ENCODE assay signal across 27 cellular contexts in genomic region chr15:94265009-94265408, GRCh38. TPM values are rescaled to one million over a fixed set of nuclear protein-coding genes. Genes with fewer than 3 reads are reported as not detected.
DNase-seq lines count a peak whose midpoint lies in the region; ATAC-seq, FAIRE-seq and TF ChIP-seq lines count a peak whose summit lies in the region.
"Had no signal": no experiment of that assay in that cellular context is flagged by ENCODE, and none has a peak within 500 bp of the region (broad histone marks: within the 10 kb centered on the region; RNA-seq: fewer than 3 reads in every experiment).

No MANE protein-coding gene starts in this region.

- no peaks in the 10 kb centered on the region for H3K9me3 Mint-ChIP-seq in activated T-cell treated with anti-CD3 and anti-CD28 coated beads, Interleukin-2, amount 50 U/mL, for 4 hours
- H3K9me3 Mint-ChIP-seq: activated T-helper 2 cell treated with anti-CD3 and anti-CD28 coated beads, Interferon-gamma antibody, Interleukin-2, Interleukin-4, amounts not matched to agents 10 μg/mL and 5 μg/mL and 100 μg/mL, durations not matched to agents 14 hours and 24 hours and 36 hours had no signal

- TF ChIP-seq POLR2A in esophagus muscularis mucosa (IDR thresholded peaks at IDR 0.05; ENCODE audit: low read depth): no peak
- TF ChIP-seq POLR2A in lower leg skin (IDR thresholded peaks at IDR 0.05): no peak

- ATAC-seq in activated T-cell treated with anti-CD3 and anti-CD28 coated beads, Interleukin-2, amount 50 U/mL, for 4 hours: no peak
- ATAC-seq: psoas muscle had no signal

- intact Hi-C loops in esophagus muscularis mucosa (cut with DNase I) (no loop called here), lower leg skin (cut with DNase I; ENCODE audit: low total_unique reads) (no loop called here), ascending aorta (cut with DNase I) (no loop called here)

- H3K27me3 ChIP-seq in keratinocyte (ENCODE audit: control insufficient read depth, extremely low read depth, insufficient read depth, low read length) (no peaks in the 10 kb centered on the region), esophagus muscularis mucosa (no peaks in the 10 kb centered on the region), ascending aorta (no peaks in the 10 kb centered on the region)
- H3K27me3 ChIP-seq: adrenal gland, tibial nerve had no signal

- no peaks in the 10 kb centered on the region for H3K27me3 Mint-ChIP-seq in activated T-cell treated with anti-CD3 and anti-CD28 coated beads, Interleukin-2, amount 50 U/mL, for 4 hours (ENCODE audit: low read depth)
- H3K27me3 Mint-ChIP-seq: activated CD4-positive, alpha-beta T cell treated with anti-CD3 and anti-CD28 coated beads, Interleukin-2, amount 10 ng/mL, durations not matched to agents 7 days and 5 days; stimulated activated naive CD8-positive, alpha-beta T cell treated with anti-CD3 and anti-CD28 coated beads, Interleukin-15, Interleukin-2, amounts not matched to agents 100 ng/mL and 50 ng/mL, for 24 hours had no signal

- H2AFZ ChIP-seq in keratinocyte (ENCODE audit: control insufficient read depth, low read length): no peak overlapping the region

- TF ChIP-seq CTCF in C4-2B (conservative IDR thresholded peaks at IDR 0.05): no peak
- TF ChIP-seq CTCF in keratinocyte (optimal IDR thresholded peaks at IDR 0.05 in 1 of 3, IDR thresholded peaks at IDR 0.05 in 1 of 3, conservative IDR thresholded peaks at IDR 0.05 in 1 of 3; ENCODE audit: extremely low read depth in 1 of 3, insufficient read depth in 2 of 3, low read length in 3 of 3): no peak
- no peak for TF ChIP-seq CTCF in esophagus muscularis mucosa (IDR thresholded peaks at IDR 0.05)
- no peak for TF ChIP-seq CTCF in lower leg skin (IDR thresholded peaks at IDR 0.05)
- TF ChIP-seq CTCF in ascending aorta (IDR thresholded peaks at IDR 0.05): no peak

- dilution Hi-C loops in keratinocyte (cut with MboI; ENCODE audit: extremely low pct_ligation_motif_present, low sequenced_read_pairs): no loop called here

- peak; percentile 76 for FAIRE-seq in keratinocyte (lab: Jason Lieb, UNC)

- no peak for TF ChIP-seq EP300 in esophagus muscularis mucosa (IDR thresholded peaks at IDR 0.05)

- WGBS in esophagus muscularis mucosa: 86% methylated on average over 4 of the region's 4 CpGs
- WGBS in lower leg skin, 2 donors: 72 to 79% methylated on average over 4 of the region's 4 CpGs

- H3K9ac ChIP-seq in keratinocyte (ENCODE audit: control insufficient read depth, extremely low read depth, insufficient read depth, low read length): no peak overlapping the region
- H3K9ac ChIP-seq: KMS-11 had no signal

- H3K36me3 ChIP-seq in keratinocyte (ENCODE audit: control insufficient read depth in 2 of 2, extremely low read depth in 1 of 2, insufficient read depth in 2 of 2, low read length in 2 of 2) (no peaks in the 10 kb centered on the region), esophagus muscularis mucosa (no peaks in the 10 kb centered on the region), ascending aorta (no peaks in the 10 kb centered on the region)
- H3K36me3 ChIP-seq: adrenal gland, tibial nerve had no signal

- H3K36me3 Mint-ChIP-seq in activated T-cell treated with anti-CD3 and anti-CD28 coated beads, Interleukin-2, amount 50 U/mL, for 4 hours (ENCODE audit: insufficient read depth): peaks cover 14% of the 10 kb centered on the region

- H3K27ac ChIP-seq in C4-2B: peak overlapping the region; percentile 92
- H3K27ac ChIP-seq in keratinocyte (ENCODE audit: control insufficient read depth, insufficient read depth, low read length): no peak overlapping the region
- no peak overlapping the region for H3K27ac ChIP-seq in esophagus muscularis mucosa (replicated peaks in 1 of 4)
- no peak overlapping the region for H3K27ac ChIP-seq in ascending aorta
- H3K27ac ChIP-seq: adrenal gland, dorsolateral prefrontal cortex, KMS-11, psoas muscle, tibial nerve had no signal

- H3K4me2 ChIP-seq in keratinocyte (ENCODE audit: control insufficient read depth, extremely low read depth, insufficient read depth, low read depth, low read length): peak overlapping the region; percentile 30
- H3K4me2 ChIP-seq: KMS-11 had no signal

- no peak overlapping the region for H3K4me3 Mint-ChIP-seq in activated T-cell treated with anti-CD3 and anti-CD28 coated beads, Interleukin-2, amount 50 U/mL, for 4 hours
- H3K4me3 Mint-ChIP-seq: activated CD4-positive, alpha-beta T cell treated with anti-CD3 and anti-CD28 coated beads, Interleukin-2, amount 10 ng/mL, durations not matched to agents 7 days and 5 days; nephron progenitor cell; stimulated activated naive CD8-positive, alpha-beta T cell treated with anti-CD3 and anti-CD28 coated beads, Interleukin-15, Interleukin-2, amounts not matched to agents 100 ng/mL and 50 ng/mL, for 24 hours had no signal

- no peaks in the 10 kb centered on the region for H4K20me1 ChIP-seq in keratinocyte (ENCODE audit: control insufficient read depth, extremely low read depth, insufficient read depth, low read length)

- H3K9me3 ChIP-seq in keratinocyte (ENCODE audit: control insufficient read depth, low read depth, low read length): no peaks in the 10 kb centered on the region
- no peaks in the 10 kb centered on the region for H3K9me3 ChIP-seq in esophagus muscularis mucosa
- H3K9me3 ChIP-seq in ascending aorta: no peaks in the 10 kb centered on the region
- H3K9me3 ChIP-seq: adrenal gland, psoas muscle, tibial nerve had no signal

- H3K79me2 ChIP-seq in keratinocyte (ENCODE audit: control insufficient read depth, insufficient read depth, low read length): peaks cover 17% of the 10 kb centered on the region

- DNase-seq in M059J (ENCODE audit: low read depth) (peak; percentile 7), amniotic epithelial cell (ENCODE audit: low read depth) (peak; percentile 76), keratinocyte (ENCODE audit: low read depth, low spot score) (peak; percentile 15), esophagus muscularis mucosa (ENCODE audit: extremely low spot score) (no peak), lower leg skin (ENCODE audit: low spot score in 2 of 2) (no peak), ascending aorta (ENCODE audit: low spot score in 2 of 2) (no peak)
- DNase-seq in activated T-cell treated with anti-CD3 and anti-CD28 coated beads, Interleukin-2, amount 50 U/mL, for 4 hours: no peak
- DNase-seq: ACHN; activated CD4-positive, alpha-beta T cell treated with anti-CD3 and anti-CD28 coated beads, Interleukin-2, amount 10 ng/mL, durations not matched to agents 7 days and 5 days; C1 segment of cervical spinal cord; caudate nucleus; dorsolateral prefrontal cortex; GF-D8; NCI-H1105 treated with DMSO at 0.1 percent for 48 hours; NCI-H524 treated with DMSO at 0.1 percent for 48 hours; nephron progenitor cell; psoas muscle; Right ventricle myocardium superior; small intestine; stimulated activated CD4-positive, alpha-beta T cell treated with anti-CD3 and anti-CD28 coated beads, Interleukin-2, amount 100 ng/mL, for 48 hours; SW 1271 had no signal

- H3K4me3 ChIP-seq in keratinocyte (ENCODE audit: control insufficient read depth in 2 of 3, extremely low read depth in 1 of 3, insufficient read depth in 2 of 3, low read depth in 1 of 3, low read length in 3 of 3) (no peak overlapping the region), esophagus muscularis mucosa (no peak overlapping the region), lower leg skin (ENCODE audit: low read depth, poor library complexity, severe bottlenecking) (no peak overlapping the region), ascending aorta (no peak overlapping the region)
- H3K4me3 ChIP-seq: adrenal gland, dorsolateral prefrontal cortex, psoas muscle, tibial nerve had no signal

- H3K4me1 Mint-ChIP-seq in activated T-cell treated with anti-CD3 and anti-CD28 coated beads, Interleukin-2, amount 50 U/mL, for 4 hours (ENCODE audit: low read depth): peaks cover 32% of the 10 kb centered on the region

- no peaks in the 10 kb centered on the region for H3K9me1 ChIP-seq in keratinocyte (ENCODE audit: control insufficient read depth, extremely low read depth, insufficient read depth, low read length)

- H3K4me1 ChIP-seq in keratinocyte (ENCODE audit: control insufficient read depth, extremely low read depth, insufficient read depth, low read length) (peaks cover 11% of the 10 kb centered on the region), esophagus muscularis mucosa (peaks cover 0 to 6% (median 2%) of the 10 kb centered on the region in 4 donors), ascending aorta (no peaks in the 10 kb centered on the region)
- H3K4me1 ChIP-seq: adrenal gland, psoas muscle, tibial nerve had no signal

RNA-seq across cellular contexts. Expression of gene MCTP2, which starts 33.6 kb away (rescaled TPM):
- total RNA-seq in M059J (2014; rRNA removed; shearing (Covaris generic)): 0.30 and 0.91 TPM in 2 replicates
- polyA plus RNA-seq in keratinocyte: 21.2 to 22.4 TPM (median 22.0 TPM) in 3 replicates
- 6.9 TPM for polyA plus RNA-seq in keratinocyte (2011; ENCODE audit: low read depth)
- 12.4 and 15.5 TPM in 2 replicates for polyA plus RNA-seq in keratinocyte (2011; cell fraction: cytosol; rRNA removed)
- 46.6 and 49.7 TPM in 2 replicates for polyA plus RNA-seq in keratinocyte (2011; cell fraction: nucleus; rRNA removed)
- polyA plus RNA-seq in keratinocyte (2012; ENCODE audit: low replicate concordance): 6.9 and 8.9 TPM in 2 replicates
- polyA minus RNA-seq in keratinocyte: 27.5 to 59.2 TPM (median 50.0 TPM) in 3 replicates
- 22.1 TPM for polyA minus RNA-seq in keratinocyte (2011; cell fraction: cytosol; rRNA and poly(A)+ RNA removed)
- polyA minus RNA-seq in keratinocyte (2011; cell fraction: nucleus; rRNA and poly(A)+ RNA removed): 39.6 and 63.1 TPM in 2 replicates
- total RNA-seq in esophagus muscularis mucosa (10 to 100 TPM in 1 of 4 donors, 1 to 10 TPM in 3; 2.4 to 14.6 (median 4.4) TPM), lower leg skin (10 to 100 TPM; 18.9 to 24.1 (median 20.4) TPM), ascending aorta (25.5 TPM)
- total RNA-seq in activated T-cell treated with anti-CD3 and anti-CD28 coated beads, Interleukin-2, amount 50 U/mL, for 4 hours: 10 to 100 TPM in 2 of 3 donors, 1 to 10 TPM in 1; 9.5 to 18.1 (median 14.2) TPM

Comparison
In these comparisons a context has a peak if more than half of its experiments do, and no peak if none do; other contexts are left out.
1. DNase-seq: peak in M059J (single experiment), amniotic epithelial cell (single experiment) and keratinocyte (single experiment); none in esophagus muscularis mucosa (single experiment), activated T-cell treated with anti-CD3 and anti-CD28 coated beads, Interleukin-2, amount 50 U/mL, for 4 hours (single experiment), lower leg skin (0 of 2) and ascending aorta (0 of 2).